8 cellular contexts compared by ENCODE assay signal in genomic region chr16:66275795-66276428, GRCh38.
DNase-seq lines count a peak whose midpoint lies in the region; ATAC-seq, FAIRE-seq and TF ChIP-seq lines count a peak whose summit lies in the region.

No MANE protein-coding gene starts in this region.

- TF ChIP-seq CTCF in spleen (IDR thresholded peaks at IDR 0.05 in 8 of 11, conservative IDR thresholded peaks at IDR 0.05 in 3 of 11), result peak in 9 of 11 experiments; percentile 39 to 69 (median 52)

- TF ChIP-seq POLR2A in spleen (IDR thresholded peaks at IDR 0.05), result no peak

- H3K27me3 ChIP-seq in spleen (replicated peaks in 1 of 7), result peaks cover 0 to 44% (median 3%) of the 10 kb centered on the region in 7 donors

- WGBS in spleen, 5 donors, result 31 to 39% (median 33%) methylated on average over 6 of the region's 6 CpGs

- ATAC-seq in Right ventricle myocardium superior (ENCODE audit: poor library complexity) (peak; percentile 36), left ventricle myocardium superior (no peak), GM21515 (IDR thresholded peaks at IDR 0.05; ENCODE audit: unreplicated experiment) (no peak)

- intact Hi-C loops in Right ventricle myocardium superior (cut with DNase I) (no loop called here), left ventricle myocardium superior (cut with micrococcal nuclease) (no loop called here), spleen (cut with DNase I; ENCODE audit: low total_unique reads) (no loop called here)

- DNase-seq in Right ventricle myocardium superior (no peak), left ventricle myocardium superior (no peak), NCI-H1092 (lab: John Stamatoyannopoulos, UW) (peak; percentile 73), germinal center (ENCODE audit: low spot score) (peak; percentile 32), spleen (no peak)
- DNase-seq in activated CD4-positive, CD25-positive, alpha-beta regulatory T cell treated with anti-CD3 and anti-CD28 coated beads, Interleukin-2, amount 50 U/mL, for 72 hours, result no peak

- no peak overlapping the region for H3K27ac ChIP-seq in spleen

- peaks cover 0 to 6% (median 0%) of the 10 kb centered on the region in 6 donors for H3K4me1 ChIP-seq in spleen

- peaks cover 0 to 43% (median 23%) of the 10 kb centered on the region in 8 donors for H3K9me3 ChIP-seq in spleen

- H3K4me3 ChIP-seq in spleen, result no peak overlapping the region

- peak; percentile 81 for FAIRE-seq in TTC549 (lab: Jason Lieb, UNC)

- no peaks in the 10 kb centered on the region for H3K36me3 ChIP-seq in spleen

Comparison
In these comparisons a context has a peak if more than half of its experiments do, and no peak if none do; other contexts are left out.
1. DNase-seq: peak in NCI-H1092 (single experiment) and germinal center (single experiment); none in Right ventricle myocardium superior (single experiment), left ventricle myocardium superior (single experiment), spleen (single experiment) and activated CD4-positive, CD25-positive, alpha-beta regulatory T cell treated with anti-CD3 and anti-CD28 coated beads, Interleukin-2, amount 50 U/mL, for 72 hours (single experiment).